5 cellular contexts compared by ENCODE assay signal in the genomic region with DNA sequence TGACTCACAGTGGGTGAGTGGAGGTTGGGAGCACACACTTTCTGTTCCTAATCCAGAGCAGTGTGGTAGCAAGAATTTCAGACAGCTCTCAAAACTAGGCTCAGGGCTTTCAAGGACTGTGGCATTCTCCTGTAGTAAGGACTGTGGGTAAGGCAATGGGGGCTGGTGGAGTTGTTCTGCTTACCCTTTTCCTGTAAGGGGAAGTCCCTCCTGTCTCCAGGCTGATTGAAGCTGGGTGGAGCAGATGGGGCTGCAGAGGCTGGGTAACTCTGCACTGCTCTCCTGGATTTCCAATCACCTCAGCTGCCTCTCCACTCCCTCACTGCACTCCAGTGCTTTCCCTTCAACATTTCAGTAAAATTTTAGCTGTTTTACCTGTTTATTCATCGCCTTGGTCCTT. TPM values are rescaled to one million over a fixed set of nuclear protein-coding genes. Genes with fewer than 3 reads are reported as not detected.
"Had no signal": no experiment of that assay in that cellular context is flagged by ENCODE, and none has a peak within 500 bp of the region (broad histone marks: within the 10 kb centered on the region; RNA-seq: fewer than 3 reads in every experiment).

No MANE protein-coding gene starts in this region.

RNA-seq across cellular contexts. Expression of a gene that starts 44.6 kb away (rescaled TPM):
- total RNA-seq: HT-29, HT1080, IMR-90, K562 had no signal
- polyA plus RNA-seq: IgD-negative memory B cell had no signal
